Comparison of ENCODE assay signal across 26 cellular contexts in genomic region chr5:112892776-112893175, GRCh38.
"Had no signal": no experiment of that assay in that cellular context is flagged by ENCODE, and none has a peak within 500 bp of the region (broad histone marks: within the 10 kb centered on the region; RNA-seq: fewer than 3 reads in every experiment).

No MANE protein-coding gene starts in this region.

- ATAC-seq: activated CD8-positive, alpha-beta T cell treated with anti-CD3 and anti-CD28 coated beads for 36 hours had no signal

- H3K9me3 ChIP-seq: SJSA1, SK-N-SH had no signal

- H3K27me3 Mint-ChIP-seq: activated CD4-positive, alpha-beta T cell treated with anti-CD3 and anti-CD28 coated beads, Interleukin-2, amount 10 ng/mL, durations not matched to agents 24 days and 14 days; activated CD8-positive, alpha-beta T cell treated with anti-CD3 and anti-CD28 coated beads for 36 hours; activated naive CD4-positive, alpha-beta T cell treated with anti-CD3 and anti-CD28 coated beads, Interleukin-2, amount 10 ng/mL, durations not matched to agents 7 days and 5 days; activated naive CD8-positive, alpha-beta T cell treated with anti-CD3 and anti-CD28 coated beads for 36 hours; central memory CD8-positive, alpha-beta T cell had no signal

- H3K27ac ChIP-seq: cardiac muscle cell, SJSA1 had no signal

- H3K4me1 ChIP-seq: SJSA1 had no signal

- H3K4me3 ChIP-seq: cardiac muscle cell, SJSA1 had no signal

- H3K27me3 ChIP-seq: cardiac muscle cell, SJSA1 had no signal

- H3K9me3 Mint-ChIP-seq: activated CD4-positive, alpha-beta T cell treated with anti-CD3 and anti-CD28 coated beads, Interleukin-2, amount 10 ng/mL, durations not matched to agents 24 days and 14 days; central memory CD8-positive, alpha-beta T cell; T-helper 1 cell treated with Interleukin-12 subunit alpha and Interleukin-12 subunit beta and Interleukin-4 antibody, amounts not matched to agents 30 μg/mL and 1 μg/mL, for 36 hours had no signal

- H3K27ac Mint-ChIP-seq: activated CD4-positive, alpha-beta T cell treated with anti-CD3 and anti-CD28 coated beads, Interleukin-2, amount 10 ng/mL, durations not matched to agents 24 days and 14 days; activated CD8-positive, alpha-beta T cell treated with anti-CD3 and anti-CD28 coated beads for 36 hours; activated naive CD4-positive, alpha-beta T cell treated with anti-CD3 and anti-CD28 coated beads, Interleukin-2, amount 10 ng/mL, durations not matched to agents 7 days and 5 days; activated naive CD8-positive, alpha-beta T cell treated with anti-CD3 and anti-CD28 coated beads for 36 hours; activated T-helper 1 cell treated with anti-CD3 and anti-CD28 coated beads, Interleukin-12 subunit alpha, Interleukin-12 subunit beta, Interleukin-2, Interleukin-4 antibody, amounts not matched to agents 30 ng/mL and 10 ng/mL and 1 ng/mL, durations not matched to agents 14 hours and 24 hours and 36 hours; T-helper 1 cell treated with Interleukin-12 subunit alpha and Interleukin-12 subunit beta and Interleukin-4 antibody, amounts not matched to agents 30 μg/mL and 1 μg/mL, for 36 hours; T-helper 2 cell treated with Interferon-gamma antibody and Interleukin-4, amounts not matched to agents 5 μg/mL and 100 μg/mL, for 36 hours had no signal

- H3K4me3 Mint-ChIP-seq: activated CD4-positive, alpha-beta T cell treated with anti-CD3 and anti-CD28 coated beads, Interleukin-2, amount 10 ng/mL, durations not matched to agents 24 days and 14 days; activated CD8-positive, alpha-beta T cell treated with anti-CD3 and anti-CD28 coated beads for 36 hours; activated naive CD4-positive, alpha-beta T cell treated with anti-CD3 and anti-CD28 coated beads, Interleukin-2, amount 10 ng/mL, durations not matched to agents 7 days and 5 days; activated naive CD8-positive, alpha-beta T cell treated with anti-CD3 and anti-CD28 coated beads for 36 hours; activated T-helper 1 cell treated with anti-CD3 and anti-CD28 coated beads, Interleukin-12 subunit alpha, Interleukin-12 subunit beta, Interleukin-2, Interleukin-4 antibody, amounts not matched to agents 30 ng/mL and 10 ng/mL and 1 ng/mL, durations not matched to agents 14 hours and 24 hours and 36 hours; central memory CD8-positive, alpha-beta T cell; T-helper 1 cell treated with Interleukin-12 subunit alpha and Interleukin-12 subunit beta and Interleukin-4 antibody, amounts not matched to agents 30 μg/mL and 1 μg/mL, for 36 hours; T-helper 2 cell treated with Interferon-gamma antibody and Interleukin-4, amounts not matched to agents 5 μg/mL and 100 μg/mL, for 36 hours had no signal

- DNase-seq: activated CD4-positive, alpha-beta T cell treated with anti-CD3 and anti-CD28 coated beads, Interleukin-2, amount 10 ng/mL, durations not matched to agents 24 days and 14 days; activated CD4-positive, alpha-beta T cell treated with anti-CD3 and anti-CD28 coated beads, Interleukin-2, amount 50 U/mL, for 4 hours; activated CD8-positive, alpha-beta T cell treated with anti-CD3 and anti-CD28 coated beads for 36 hours; activated gamma-delta T cell treated with Interleukin-2 at 50 U/mL for 16 hours; activated naive CD4-positive, alpha-beta T cell treated with anti-CD3 and anti-CD28 coated beads, Interleukin-2, amount 10 ng/mL, durations not matched to agents 7 days and 5 days; activated naive CD8-positive, alpha-beta T cell treated with anti-CD3 and anti-CD28 coated beads for 36 hours; activated T-cell treated with anti-CD3 and anti-CD28 coated beads, Interleukin-2, amount 50 U/mL, for 1 hour; amniotic stem cell; aorta; Karpas-422; KBM-7; NCI-H1105; NCI-H1417 treated with DMSO at 0.1 percent for 48 hours; NCI-H187 treated with DMSO at 0.1 percent for 48 hours; NCI-H2081; NCI-H2171 treated with DMSO at 0.1 percent for 48 hours; NCI-H226; NCI-H524 treated with DMSO at 0.1 percent for 48 hours; SHP77; SK-N-SH had no signal
